Comparison of ENCODE assay signal across 26 cellular contexts in the genomic region with DNA sequence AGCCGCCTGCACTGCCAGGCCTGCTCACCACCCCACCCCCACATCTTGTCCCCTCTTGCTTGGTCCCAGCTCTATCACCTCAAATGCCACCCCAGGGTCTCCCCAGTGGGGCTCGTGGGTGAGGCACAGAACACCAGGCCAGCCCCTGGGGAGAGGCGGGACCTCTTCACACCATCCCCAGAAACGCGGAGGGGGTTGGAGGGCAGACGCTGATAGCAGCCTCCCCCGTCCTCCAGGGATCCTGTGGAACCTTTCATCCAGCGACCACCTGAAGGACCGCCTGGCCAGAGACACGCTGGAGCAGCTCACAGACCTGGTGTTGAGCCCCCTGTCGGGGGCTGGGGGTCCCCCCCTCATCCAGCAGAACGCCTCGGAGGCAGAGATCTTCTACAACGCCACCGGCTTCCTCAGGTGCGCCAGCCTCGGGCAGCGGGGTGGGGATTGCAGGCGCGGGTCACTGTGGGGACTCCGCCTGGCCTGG. TPM values are rescaled to one million over a fixed set of nuclear protein-coding genes. Genes with fewer than 3 reads are reported as not detected.
"Had no signal": no experiment of that assay in that cellular context is flagged by ENCODE, and none has a peak within 500 bp of the region (broad histone marks: within the 10 kb centered on the region; RNA-seq: fewer than 3 reads in every experiment).

No MANE protein-coding gene starts in this region.

- H3K36me3 ChIP-seq: adrenal gland, breast epithelium, lower lobe of right lung had no signal

- ATAC-seq: activated CD8-positive, alpha-beta T cell treated with anti-CD3 and anti-CD28 coated beads for 36 hours; left colon; lower lobe of right lung had no signal

- H3K27ac Mint-ChIP-seq: activated CD4-positive, alpha-beta T cell treated with anti-CD3 and anti-CD28 coated beads, Interleukin-2, amount 10 ng/mL, durations not matched to agents 24 days and 14 days; activated CD8-positive, alpha-beta T cell treated with anti-CD3 and anti-CD28 coated beads for 36 hours; activated T-helper 2 cell treated with anti-CD3 and anti-CD28 coated beads, Interferon-gamma antibody, Interleukin-2, Interleukin-4, amounts not matched to agents 10 μg/mL and 5 μg/mL and 100 μg/mL, durations not matched to agents 14 hours and 24 hours and 36 hours; nephron; T-helper 2 cell treated with Interferon-gamma antibody and Interleukin-4, amounts not matched to agents 5 μg/mL and 100 μg/mL, for 36 hours; type B pancreatic cell had no signal

- H3K9me3 Mint-ChIP-seq: activated CD4-positive, alpha-beta T cell treated with anti-CD3 and anti-CD28 coated beads, Interleukin-2, amount 10 ng/mL, durations not matched to agents 24 days and 14 days; nephron; T-helper 2 cell treated with Interferon-gamma antibody and Interleukin-4, amounts not matched to agents 5 μg/mL and 100 μg/mL, for 36 hours; type B pancreatic cell had no signal

- H3K36me3 Mint-ChIP-seq: type B pancreatic cell had no signal

- FAIRE-seq: astrocyte, endometrium had no signal

- H3K4me1 Mint-ChIP-seq: activated CD4-positive, alpha-beta T cell treated with anti-CD3 and anti-CD28 coated beads, Interleukin-2, amount 10 ng/mL, durations not matched to agents 24 days and 14 days; nephron had no signal

- H3K27me3 Mint-ChIP-seq: stimulated activated naive CD8-positive, alpha-beta T cell treated with anti-CD3 and anti-CD28 coated beads, Interleukin-15, amount 100 ng/mL, for 72 hours; type B pancreatic cell had no signal

- DNase-seq: activated CD4-positive, alpha-beta T cell treated with anti-CD3 and anti-CD28 coated beads, Interleukin-2, amount 10 ng/mL, durations not matched to agents 24 days and 14 days; activated CD8-positive, alpha-beta T cell treated with anti-CD3 and anti-CD28 coated beads for 36 hours; activated naive CD4-positive, alpha-beta T cell treated with anti-CD3 and anti-CD28 coated beads, Interleukin-2, amount 50 U/mL, for 16 hours; activated T-cell treated with anti-CD3 and anti-CD28 coated beads, Interleukin-2, amount 50 U/mL, for 1 hour; adrenal gland; cerebellar nuclear complex; cortex of kidney; foreskin melanocyte; glutamatergic neuron; hypothalamus; islet precursor cell; left colon; occipital lobe; retina had no signal

- H3K4me3 ChIP-seq: adrenal gland, breast epithelium, lower lobe of right lung had no signal

- H3K9me3 ChIP-seq: adrenal gland, breast epithelium, lower lobe of right lung had no signal

- H3K4me3 Mint-ChIP-seq: activated CD4-positive, alpha-beta T cell treated with anti-CD3 and anti-CD28 coated beads, Interleukin-2, amount 10 ng/mL, durations not matched to agents 24 days and 14 days; activated CD8-positive, alpha-beta T cell treated with anti-CD3 and anti-CD28 coated beads for 36 hours; nephron; stimulated activated naive CD8-positive, alpha-beta T cell treated with anti-CD3 and anti-CD28 coated beads, Interleukin-15, amount 100 ng/mL, for 72 hours; T-helper 2 cell treated with Interferon-gamma antibody and Interleukin-4, amounts not matched to agents 5 μg/mL and 100 μg/mL, for 36 hours; type B pancreatic cell had no signal

- H3K27ac ChIP-seq: adrenal gland, breast epithelium, lower lobe of right lung had no signal

RNA-seq across cellular contexts. Expression of gene PKP3, which starts 5.8 kb away (rescaled TPM):
- total RNA-seq: activated CD4-positive, alpha-beta T cell treated with anti-CD3 and anti-CD28 coated beads, Interleukin-2, amount 10 ng/mL, durations not matched to agents 24 days and 14 days; activated T-helper 2 cell treated with anti-CD3 and anti-CD28 coated beads, Interferon-gamma antibody, Interleukin-2, Interleukin-4, amounts not matched to agents 10 μg/mL and 5 μg/mL and 100 μg/mL, durations not matched to agents 14 hours and 24 hours and 36 hours had no signal

RNA-seq across cellular contexts. Expression of gene B4GALNT4, which starts 30.5 kb away (rescaled TPM):
- total RNA-seq: mesenteric fat pad had no signal

RNA-seq across cellular contexts. Expression of gene ANO9, which starts 42.0 kb away (rescaled TPM):
- total RNA-seq: occipital lobe, skeletal muscle tissue, temporal lobe had no signal
